In the genomic region with DNA sequence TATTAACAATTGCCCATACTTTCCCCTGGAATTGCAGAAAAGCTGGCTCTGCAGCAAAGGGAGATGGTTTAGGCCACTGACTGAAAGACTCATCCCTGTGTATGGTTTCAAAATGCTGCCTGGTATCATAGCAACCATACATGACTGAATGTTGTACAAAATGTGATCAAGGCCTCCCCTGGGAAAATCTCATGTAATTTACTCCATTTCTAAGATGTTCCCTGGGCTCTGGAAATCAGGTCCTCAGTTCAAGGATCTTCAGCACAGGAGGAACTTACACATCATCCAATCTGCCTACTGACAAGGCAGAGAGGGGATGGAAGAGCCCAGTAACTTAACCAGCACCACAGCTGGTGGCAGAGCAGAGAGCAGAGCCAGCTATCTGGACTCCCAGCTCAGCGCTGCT, we compare ENCODE assay signal across 12 cellular contexts.
DNase-seq lines count a peak whose midpoint lies in the region; ATAC-seq and TF ChIP-seq lines count a peak whose summit lies in the region.
"Had no signal": no experiment of that assay in that cellular context is flagged by ENCODE, and none has a peak within 500 bp of the region (broad histone marks: within the 10 kb centered on the region; RNA-seq: fewer than 3 reads in every experiment).

No MANE protein-coding gene starts in this region.

- peaks cover 15% of the 10 kb centered on the region for H3K4me1 ChIP-seq in RWPE2 (ENCODE audit: insufficient read depth, poor library complexity, severe bottlenecking)
- peaks cover 16% of the 10 kb centered on the region for H3K4me1 ChIP-seq in ovary (ENCODE audit: insufficient read depth)

- H3K4me3 ChIP-seq in RWPE2 (ENCODE audit: severe bottlenecking) (no peak overlapping the region), foreskin fibroblast (ENCODE audit: low read depth in 1 of 2, low read length in 2 of 2) (no peak overlapping the region), ovary (no peak overlapping the region)
- H3K4me3 ChIP-seq: SK-N-MC had no signal

- H3K9me3 ChIP-seq in RWPE2 (ENCODE audit: severe bottlenecking) (no peaks in the 10 kb centered on the region), ovary (no peaks in the 10 kb centered on the region)

- TF ChIP-seq CTCF in RWPE2 (IDR thresholded peaks at IDR 0.05; ENCODE audit: poor library complexity, severe bottlenecking): no peak
- TF ChIP-seq CTCF in foreskin fibroblast (IDR thresholded peaks at IDR 0.05; ENCODE audit: low read depth, low read length): no peak
- no peak for TF ChIP-seq CTCF in ovary (IDR thresholded peaks at IDR 0.05)

- no peaks in the 10 kb centered on the region for H3K9me3 Mint-ChIP-seq in stimulated activated effector memory CD8-positive, alpha-beta T cell treated with anti-CD3 and anti-CD28 coated beads, Interleukin-12 subunit alpha, Interleukin-12 subunit beta, amount 100 ng/mL, for 72 hours
- no peaks in the 10 kb centered on the region for H3K9me3 Mint-ChIP-seq in stimulated activated naive CD8-positive, alpha-beta T cell treated with anti-CD3 and anti-CD28 coated beads, Interleukin-15, amount 100 ng/mL, for 72 hours

- ATAC-seq in RWPE2 (ENCODE audit: low read depth) (peak; percentile 56; the same call in 1 of the 3 replicates), GM19467 (IDR thresholded peaks at IDR 0.05; ENCODE audit: unreplicated experiment) (no peak)
- no peak for ATAC-seq in stimulated activated effector memory CD8-positive, alpha-beta T cell treated with anti-CD3 and anti-CD28 coated beads, Interleukin-12 subunit alpha, Interleukin-12 subunit beta, amount 100 ng/mL, for 72 hours
- ATAC-seq in stimulated activated naive CD8-positive, alpha-beta T cell treated with anti-CD3 and anti-CD28 coated beads, Interleukin-15, amount 100 ng/mL, for 72 hours: no peak
- ATAC-seq: activated CD8-positive, alpha-beta T cell treated with anti-CD3 and anti-CD28 coated beads, Interleukin-2, amount 10 ng/mL, durations not matched to agents 7 days and 5 days had no signal

- H3K4me3 Mint-ChIP-seq in stimulated activated effector memory CD8-positive, alpha-beta T cell treated with anti-CD3 and anti-CD28 coated beads, Interleukin-12 subunit alpha, Interleukin-12 subunit beta, amount 100 ng/mL, for 72 hours: no peak overlapping the region
- no peak overlapping the region for H3K4me3 Mint-ChIP-seq in stimulated activated naive CD8-positive, alpha-beta T cell treated with anti-CD3 and anti-CD28 coated beads, Interleukin-15, amount 100 ng/mL, for 72 hours
- H3K4me3 Mint-ChIP-seq: activated CD8-positive, alpha-beta T cell treated with anti-CD3 and anti-CD28 coated beads, Interleukin-2, amount 10 ng/mL, durations not matched to agents 7 days and 5 days had no signal

- peak overlapping the region; percentile 41 for H3K27ac Mint-ChIP-seq in stimulated activated effector memory CD8-positive, alpha-beta T cell treated with anti-CD3 and anti-CD28 coated beads, Interleukin-12 subunit alpha, Interleukin-12 subunit beta, amount 100 ng/mL, for 72 hours
- H3K27ac Mint-ChIP-seq in stimulated activated naive CD8-positive, alpha-beta T cell treated with anti-CD3 and anti-CD28 coated beads, Interleukin-15, amount 100 ng/mL, for 72 hours: peak overlapping the region in 1 of 2 donors; percentile 76
- H3K27ac Mint-ChIP-seq: activated CD8-positive, alpha-beta T cell treated with anti-CD3 and anti-CD28 coated beads, Interleukin-2, amount 10 ng/mL, durations not matched to agents 7 days and 5 days had no signal

- H3K27ac ChIP-seq in RWPE2 (ENCODE audit: poor library complexity, severe bottlenecking) (no peak overlapping the region), ovary (peak overlapping the region in 1 of 2 donors; percentile 69)
- H3K27ac ChIP-seq: 22Rv1, SK-N-MC had no signal

- H3K27me3 ChIP-seq in RWPE2 (ENCODE audit: insufficient read depth, poor library complexity, severe bottlenecking) (no peaks in the 10 kb centered on the region), ovary (no peaks in the 10 kb centered on the region)

- no peak for TF ChIP-seq POLR2A in ovary (IDR thresholded peaks at IDR 0.05)

- intact Hi-C loops in ovary (cut with DNase I): no loop called here

- TF ChIP-seq EP300 in ovary (IDR thresholded peaks at IDR 0.05): no peak

- H3K36me3 ChIP-seq in RWPE2 (ENCODE audit: low read depth): no peaks in the 10 kb centered on the region
- H3K36me3 ChIP-seq in ovary: no peaks in the 10 kb centered on the region

- peak; percentile 66 for DNase-seq in DMS 273 (lab: John Stamatoyannopoulos, UW; ENCODE audit: unreplicated experiment)
- DNase-seq in DMS 273 treated with DMSO at 0.1 percent for 48 hours (lab: John Stamatoyannopoulos, UW): no peak
- DNase-seq in RWPE2 (ENCODE audit: low spot score): no peak
- peak; percentile 51 to 72 for DNase-seq in foreskin fibroblast
- DNase-seq in stimulated activated effector memory CD8-positive, alpha-beta T cell treated with anti-CD3 and anti-CD28 coated beads, Interleukin-12 subunit alpha, Interleukin-12 subunit beta, amount 100 ng/mL, for 72 hours (ENCODE audit: low spot score in 2 of 2): no peak
- no peak for DNase-seq in ovary
- no peak for DNase-seq in stimulated activated naive CD8-positive, alpha-beta T cell treated with anti-CD3 and anti-CD28 coated beads, Interleukin-15, amount 100 ng/mL, for 72 hours
- DNase-seq: activated CD8-positive, alpha-beta T cell treated with anti-CD3 and anti-CD28 coated beads, Interleukin-2, amount 10 ng/mL, durations not matched to agents 7 days and 5 days; NCI-H1694 had no signal

- WGBS in ovary, 3 donors: 41 to 80% (median 69%) methylated on average over 1 of the region's 1 CpG

- peaks cover 18% of the 10 kb centered on the region for H3K4me1 Mint-ChIP-seq in stimulated activated effector memory CD8-positive, alpha-beta T cell treated with anti-CD3 and anti-CD28 coated beads, Interleukin-12 subunit alpha, Interleukin-12 subunit beta, amount 100 ng/mL, for 72 hours
- H3K4me1 Mint-ChIP-seq in stimulated activated naive CD8-positive, alpha-beta T cell treated with anti-CD3 and anti-CD28 coated beads, Interleukin-15, amount 100 ng/mL, for 72 hours: no peaks in the 10 kb centered on the region

- no peaks in the 10 kb centered on the region for H3K36me3 Mint-ChIP-seq in stimulated activated effector memory CD8-positive, alpha-beta T cell treated with anti-CD3 and anti-CD28 coated beads, Interleukin-12 subunit alpha, Interleukin-12 subunit beta, amount 100 ng/mL, for 72 hours

- peaks cover 7% of the 10 kb centered on the region for H3K27me3 Mint-ChIP-seq in stimulated activated naive CD8-positive, alpha-beta T cell treated with anti-CD3 and anti-CD28 coated beads, Interleukin-15, amount 100 ng/mL, for 72 hours

Comparison
In these comparisons a context has a peak if more than half of its experiments do, and no peak if none do; other contexts are left out.
1. DNase-seq: peak in DMS 273 (single experiment) and foreskin fibroblast (2 of 2); none in DMS 273 treated with DMSO at 0.1 percent for 48 hours (single experiment), RWPE2 (single experiment), stimulated activated effector memory CD8-positive, alpha-beta T cell treated with anti-CD3 and anti-CD28 coated beads, Interleukin-12 subunit alpha, Interleukin-12 subunit beta, amount 100 ng/mL, for 72 hours (0 of 2), ovary (0 of 5) and stimulated activated naive CD8-positive, alpha-beta T cell treated with anti-CD3 and anti-CD28 coated beads, Interleukin-15, amount 100 ng/mL, for 72 hours (0 of 2).